In genomic region chr1:55716610-55717009, GRCh38 we compare ENCODE assay signal across 19 cellular contexts.
DNase-seq lines count a peak whose midpoint lies in the region; TF ChIP-seq lines count a peak whose summit lies in the region.
"Had no signal": no experiment of that assay in that cellular context is flagged by ENCODE, and none has a peak within 500 bp of the region (broad histone marks: within the 10 kb centered on the region; RNA-seq: fewer than 3 reads in every experiment).

No MANE protein-coding gene starts in this region.

- H3K4me3 Mint-ChIP-seq in T-helper 2 cell treated with Interferon-gamma antibody and Interleukin-4, amounts not matched to agents 5 μg/mL and 100 μg/mL, for 36 hours: no peak overlapping the region
- H3K4me3 Mint-ChIP-seq: naive thymus-derived CD8-positive, alpha-beta T cell had no signal

- no peaks in the 10 kb centered on the region for H3K27me3 ChIP-seq in brain microvascular endothelial cell (replicated peaks)
- no peaks in the 10 kb centered on the region for H3K27me3 ChIP-seq in BE2C
- H3K27me3 ChIP-seq: sigmoid colon, stomach, uterus had no signal

- H3K4me3 ChIP-seq in brain microvascular endothelial cell (ENCODE audit: low read depth, low read length): no peak overlapping the region
- H3K4me3 ChIP-seq in BE2C (ENCODE audit: low read depth, low read length): no peak overlapping the region
- H3K4me3 ChIP-seq: GM12878, sigmoid colon, stomach, uterus had no signal

- no peak overlapping the region for H3K27ac Mint-ChIP-seq in T-helper 2 cell treated with Interferon-gamma antibody and Interleukin-4, amounts not matched to agents 5 μg/mL and 100 μg/mL, for 36 hours
- H3K27ac Mint-ChIP-seq: naive thymus-derived CD8-positive, alpha-beta T cell had no signal

- H3K36me3 ChIP-seq in brain microvascular endothelial cell (replicated peaks): no peaks in the 10 kb centered on the region
- H3K36me3 ChIP-seq in BE2C: no peaks in the 10 kb centered on the region
- H3K36me3 ChIP-seq: sigmoid colon, stomach, uterus had no signal

- H3K27ac ChIP-seq in brain microvascular endothelial cell: peak overlapping the region; percentile 55
- H3K27ac ChIP-seq: C4-2B, sigmoid colon had no signal

- no peaks in the 10 kb centered on the region for H3K27me3 Mint-ChIP-seq in T-helper 2 cell treated with Interferon-gamma antibody and Interleukin-4, amounts not matched to agents 5 μg/mL and 100 μg/mL, for 36 hours (ENCODE audit: low read depth)

- no peaks in the 10 kb centered on the region for H3K4me1 ChIP-seq in BE2C
- H3K4me1 ChIP-seq: uterus had no signal

- DNase-seq in A172 (ENCODE audit: low spot score) (peak; percentile 33), LHCN-M2 (ENCODE audit: low read depth) (peak; percentile 82), brain microvascular endothelial cell (peak; percentile 67), iris pigment epithelial cell (ENCODE audit: low read depth) (peak; percentile 86), retina (no peak), NCI-H748 (lab: John Stamatoyannopoulos, UW; ENCODE audit: unreplicated experiment) (no peak), BE2C (no peak)
- DNase-seq in T-helper 2 cell treated with Interferon-gamma antibody and Interleukin-4, amounts not matched to agents 5 μg/mL and 100 μg/mL, for 36 hours (ENCODE audit: low spot score): no peak
- DNase-seq: activated gamma-delta T cell treated with Interleukin-2 at 50 U/mL for 16 hours; amniotic stem cell; naive thymus-derived CD8-positive, alpha-beta T cell; NCI-H1930; NCI-H446 treated with DMSO at 0.1 percent for 48 hours; sigmoid colon; stomach; T-helper 1 cell; uterus had no signal

- in situ Hi-C loops in brain microvascular endothelial cell (cut with HindIII; ENCODE audit: low pct_ligation_motif_present, low sequenced_read_pairs): no loop called here

- no peak for TF ChIP-seq CTCF in brain microvascular endothelial cell (IDR thresholded peaks at IDR 0.05; ENCODE audit: low read depth, low read length, missing control alignments)
- TF ChIP-seq CTCF in BE2C (IDR thresholded peaks at IDR 0.05; ENCODE audit: low read depth, low read length): no peak

- no peaks in the 10 kb centered on the region for H3K9me3 Mint-ChIP-seq in T-helper 2 cell treated with Interferon-gamma antibody and Interleukin-4, amounts not matched to agents 5 μg/mL and 100 μg/mL, for 36 hours

- H3K36me3 Mint-ChIP-seq in T-helper 2 cell treated with Interferon-gamma antibody and Interleukin-4, amounts not matched to agents 5 μg/mL and 100 μg/mL, for 36 hours (ENCODE audit: low read depth): no peaks in the 10 kb centered on the region
- H3K36me3 Mint-ChIP-seq: naive thymus-derived CD8-positive, alpha-beta T cell had no signal

- no peaks in the 10 kb centered on the region for H3K4me1 Mint-ChIP-seq in T-helper 2 cell treated with Interferon-gamma antibody and Interleukin-4, amounts not matched to agents 5 μg/mL and 100 μg/mL, for 36 hours (ENCODE audit: low read depth)

- no peaks in the 10 kb centered on the region for H3K9me3 ChIP-seq in BE2C
- H3K9me3 ChIP-seq: sigmoid colon, stomach, uterus had no signal

Comparison
In these comparisons a context has a peak if more than half of its experiments do, and no peak if none do; other contexts are left out.
1. DNase-seq: peak in A172 (single experiment), LHCN-M2 (single experiment), brain microvascular endothelial cell (single experiment) and iris pigment epithelial cell (single experiment); none in retina (single experiment), NCI-H748 (single experiment), BE2C (single experiment) and T-helper 2 cell treated with Interferon-gamma antibody and Interleukin-4, amounts not matched to agents 5 μg/mL and 100 μg/mL, for 36 hours (single experiment).